ENCODE assay signal across 9 cellular contexts in the genomic region with DNA sequence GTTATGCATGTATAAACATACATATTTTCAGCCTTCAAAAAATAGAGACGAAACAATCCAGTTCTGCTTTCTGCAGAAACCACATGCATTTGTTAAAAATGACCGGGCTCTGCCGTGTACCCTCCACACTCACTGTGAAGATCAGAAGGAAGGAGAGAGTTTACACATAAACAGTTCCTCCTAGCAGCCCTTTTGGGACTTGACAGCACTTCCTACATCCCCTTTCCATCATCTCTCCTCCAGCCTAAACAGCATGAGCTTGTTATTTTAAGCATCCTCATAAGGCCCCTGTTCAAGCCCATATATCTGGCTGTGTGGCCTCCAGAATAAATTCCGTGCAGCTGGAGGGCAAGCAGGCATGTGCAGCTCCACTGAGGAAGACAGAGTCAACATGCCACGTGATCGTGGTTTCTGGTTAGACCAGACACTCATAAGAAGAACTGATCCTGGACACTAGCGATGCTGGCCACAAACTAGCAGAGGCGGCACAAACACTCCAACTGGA. TPM values are rescaled to one million over a fixed set of nuclear protein-coding genes. Genes with fewer than 3 reads are reported as not detected.
DNase-seq lines count a peak whose midpoint lies in the region; ATAC-seq and TF ChIP-seq lines count a peak whose summit lies in the region.
"Had no signal": no experiment of that assay in that cellular context is flagged by ENCODE, and none has a peak within 500 bp of the region (broad histone marks: within the 10 kb centered on the region; RNA-seq: fewer than 3 reads in every experiment).

No MANE protein-coding gene starts in this region.

- TF ChIP-seq CTCF in CD14-positive monocyte (IDR thresholded peaks at IDR 0.05) (no peak), uterus (IDR thresholded peaks at IDR 0.05) (no peak)

- peak; percentile 57 for DNase-seq in CD14-positive monocyte (ENCODE audit: low spot score)
- DNase-seq in activated T-helper 1 cell treated with anti-CD3 and anti-CD28 coated beads, Interleukin-12 subunit alpha, Interleukin-12 subunit beta, Interleukin-2, Interleukin-4 antibody, amounts not matched to agents 30 ng/mL and 10 ng/mL and 1 ng/mL, durations not matched to agents 14 hours and 24 hours and 36 hours (ENCODE audit: low spot score), result no peak
- no peak for DNase-seq in cortex of kidney (lab: John Stamatoyannopoulos, UW)
- DNase-seq in uterus, result no peak
- DNase-seq in NCI-H1092 (lab: John Stamatoyannopoulos, UW), result no peak
- no peak for DNase-seq in activated effector memory CD4-positive, alpha-beta T cell treated with anti-CD3 and anti-CD28 coated beads, Interleukin-2, amount 50 U/mL, for 16 hours
- DNase-seq: T1000 had no signal

- no peaks in the 10 kb centered on the region for H3K27me3 ChIP-seq in uterus

- peak overlapping the region; percentile 66 to 94 (median 90) for H3K27ac Mint-ChIP-seq in CD14-positive monocyte
- peak overlapping the region; percentile 82 for H3K27ac Mint-ChIP-seq in activated T-helper 1 cell treated with anti-CD3 and anti-CD28 coated beads, Interleukin-12 subunit alpha, Interleukin-12 subunit beta, Interleukin-2, Interleukin-4 antibody, amounts not matched to agents 30 ng/mL and 10 ng/mL and 1 ng/mL, durations not matched to agents 14 hours and 24 hours and 36 hours

- peaks cover 0 to 6% (median 2%) of the 10 kb centered on the region in 3 donors for H3K27me3 Mint-ChIP-seq in CD14-positive monocyte (ENCODE audit: low read depth in 3 of 3)
- H3K27me3 Mint-ChIP-seq in activated T-helper 1 cell treated with anti-CD3 and anti-CD28 coated beads, Interleukin-12 subunit alpha, Interleukin-12 subunit beta, Interleukin-2, Interleukin-4 antibody, amounts not matched to agents 30 ng/mL and 10 ng/mL and 1 ng/mL, durations not matched to agents 14 hours and 24 hours and 36 hours (ENCODE audit: insufficient read depth), result no peaks in the 10 kb centered on the region

- peaks cover 70 to 83% of the 10 kb centered on the region in 2 donors for H3K36me3 Mint-ChIP-seq in CD14-positive monocyte
- H3K36me3 Mint-ChIP-seq in activated T-helper 1 cell treated with anti-CD3 and anti-CD28 coated beads, Interleukin-12 subunit alpha, Interleukin-12 subunit beta, Interleukin-2, Interleukin-4 antibody, amounts not matched to agents 30 ng/mL and 10 ng/mL and 1 ng/mL, durations not matched to agents 14 hours and 24 hours and 36 hours (ENCODE audit: low read depth), result peaks cover 70% of the 10 kb centered on the region

- intact Hi-C loops in CD14-positive monocyte (cut with micrococcal nuclease) (no loop called here), uterus (cut with DNase I; ENCODE audit: low total_unique reads) (no loop called here)
- intact Hi-C loops in activated T-helper 1 cell treated with anti-CD3 and anti-CD28 coated beads, Interleukin-12 subunit alpha, Interleukin-12 subunit beta, Interleukin-2, Interleukin-4 antibody, amounts not matched to agents 30 ng/mL and 10 ng/mL and 1 ng/mL, durations not matched to agents 14 hours and 24 hours and 36 hours (cut with micrococcal nuclease), result no loop called here

- H3K4me3 Mint-ChIP-seq in CD14-positive monocyte, result peak overlapping the region in 1 of 2 donors; percentile 42
- no peak overlapping the region for H3K4me3 Mint-ChIP-seq in activated T-helper 1 cell treated with anti-CD3 and anti-CD28 coated beads, Interleukin-12 subunit alpha, Interleukin-12 subunit beta, Interleukin-2, Interleukin-4 antibody, amounts not matched to agents 30 ng/mL and 10 ng/mL and 1 ng/mL, durations not matched to agents 14 hours and 24 hours and 36 hours

- no peaks in the 10 kb centered on the region for H3K36me3 ChIP-seq in uterus

- H3K9me3 Mint-ChIP-seq in CD14-positive monocyte, result peaks cover 0 to 3% (median 0%) of the 10 kb centered on the region in 7 donors
- H3K9me3 Mint-ChIP-seq in activated T-helper 1 cell treated with anti-CD3 and anti-CD28 coated beads, Interleukin-12 subunit alpha, Interleukin-12 subunit beta, Interleukin-2, Interleukin-4 antibody, amounts not matched to agents 30 ng/mL and 10 ng/mL and 1 ng/mL, durations not matched to agents 14 hours and 24 hours and 36 hours, result no peaks in the 10 kb centered on the region

- H3K4me3 ChIP-seq in uterus, result no peak overlapping the region

- H3K9me3 ChIP-seq in uterus, result no peaks in the 10 kb centered on the region

- ATAC-seq in GM19328 (IDR thresholded peaks at IDR 0.05; ENCODE audit: unreplicated experiment) (peak; percentile 68), HG03135 (IDR thresholded peaks at IDR 0.05; ENCODE audit: unreplicated experiment) (peak; percentile 80)

- TF ChIP-seq POLR2A in uterus (IDR thresholded peaks at IDR 0.05), result no peak

- no peak overlapping the region for H3K27ac ChIP-seq in uterus

- H3K4me1 ChIP-seq in uterus, result no peaks in the 10 kb centered on the region

- peaks cover 24% of the 10 kb centered on the region for H3K4me1 Mint-ChIP-seq in CD14-positive monocyte
- peaks cover 52% of the 10 kb centered on the region for H3K4me1 Mint-ChIP-seq in activated T-helper 1 cell treated with anti-CD3 and anti-CD28 coated beads, Interleukin-12 subunit alpha, Interleukin-12 subunit beta, Interleukin-2, Interleukin-4 antibody, amounts not matched to agents 30 ng/mL and 10 ng/mL and 1 ng/mL, durations not matched to agents 14 hours and 24 hours and 36 hours (ENCODE audit: low read depth)

RNA-seq across cellular contexts. Expression of gene NIPAL4, which starts 42.2 kb away (rescaled TPM):
- under 1 TPM in 1 of 2 donors, not detected in 1; 0.04 TPM for polyA plus RNA-seq in CD14-positive monocyte
- 2.2 and 2.3 TPM in 2 replicates for total RNA-seq in activated T-helper 1 cell treated with anti-CD3 and anti-CD28 coated beads, Interleukin-12 subunit alpha, Interleukin-12 subunit beta, Interleukin-2, Interleukin-4 antibody, amounts not matched to agents 30 ng/mL and 10 ng/mL and 1 ng/mL, durations not matched to agents 14 hours and 24 hours and 36 hours
- under 1 TPM in 2 of 4 donors, not detected in 2; 0.14 to 0.43 TPM for total RNA-seq in uterus
